8 cellular contexts compared by ENCODE assay signal in the genomic region with DNA sequence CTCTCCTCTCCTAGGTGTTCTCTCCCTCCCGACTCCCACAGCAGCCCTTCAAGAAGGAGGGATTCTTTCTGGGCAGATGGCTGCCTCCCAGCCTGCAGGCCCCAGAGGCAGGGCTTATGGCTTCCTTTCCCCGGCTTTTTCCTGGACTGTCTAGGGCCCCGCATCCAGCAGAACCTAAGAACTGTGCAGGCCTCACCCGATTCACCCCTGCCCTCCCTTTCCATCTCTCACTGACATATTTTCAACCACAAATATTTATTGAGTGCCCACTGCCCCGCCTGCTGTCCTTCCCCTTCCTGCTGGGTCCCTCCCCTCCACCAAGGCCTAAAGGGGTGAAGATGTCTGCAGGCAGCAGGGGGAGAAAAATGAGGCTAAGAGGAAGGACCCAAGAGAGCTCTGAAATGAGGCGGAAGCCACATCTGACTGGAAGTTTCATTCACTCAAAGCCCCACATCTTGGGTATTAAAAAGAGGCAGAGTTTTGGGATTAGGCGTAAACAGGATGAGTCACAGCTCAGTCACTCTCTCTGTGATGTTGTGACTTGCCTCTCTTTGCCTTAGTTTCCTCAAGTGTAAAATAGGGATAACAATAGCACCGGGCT. TPM values are rescaled to one million over a fixed set of nuclear protein-coding genes. Genes with fewer than 3 reads are reported as not detected.
A peak's percentile ranks its signal among the peaks of the same experiment; 100 is the strongest.
DNase-seq lines count a peak whose midpoint lies in the region; ATAC-seq and TF ChIP-seq lines count a peak whose summit lies in the region.

No MANE protein-coding gene starts in this region.

- peak; percentile 36 for DNase-seq in AG04449 (ENCODE audit: low read depth, low spot score)
- peak; percentile 34 for DNase-seq in GOT3 (lab: John Stamatoyannopoulos, UW)
- DNase-seq in NCI-H82 treated with DMSO at 0.1 percent for 48 hours (lab: John Stamatoyannopoulos, UW; ENCODE audit: unreplicated experiment), result peak; percentile 45
- DNase-seq in choroid plexus epithelial cell (ENCODE audit: low read depth), result peak; percentile 83
- DNase-seq in myocyte (ENCODE audit: low read depth), result peak; percentile 89

- POLR2A ChIA-PET in AG04449 (lab: Yijun Ruan, JAX), result interaction anchor here (0.9 to 1.9 kb wide), 3 partner anchors 9 to 37 kb away, joined by 3 to 8 read pairs (median 4); a partner anchor contains a TSS

- H3K4me3 ChIP-seq in AG04449 (ENCODE audit: low read depth, low read length) (no peak overlapping the region), choroid plexus epithelial cell (ENCODE audit: low read depth, low read length) (no peak overlapping the region)

- ATAC-seq in HG03108 (IDR thresholded peaks at IDR 0.05; ENCODE audit: unreplicated experiment), result no peak
- no peak for ATAC-seq in GM18498 (IDR thresholded peaks at IDR 0.05; ENCODE audit: unreplicated experiment)
- ATAC-seq in HG02763 (IDR thresholded peaks at IDR 0.05; ENCODE audit: unreplicated experiment), result no peak

- CTCF ChIA-PET in AG04449 (lab: Yijun Ruan, JAX), result interaction anchor here (0.7 to 1.5 kb wide), 3 partner anchors 10 to 98 kb away, joined by 3 to 4 read pairs (median 4); a partner anchor contains a TSS

- TF ChIP-seq CTCF in AG04449 (IDR thresholded peaks at IDR 0.05; ENCODE audit: insufficient read depth, low read length, missing control alignments), result peak; percentile 13
- no peak for TF ChIP-seq CTCF in choroid plexus epithelial cell (conservative IDR thresholded peaks at IDR 0.05; ENCODE audit: low read depth, low read length)

RNA-seq across cellular contexts. Expression of a gene that starts 2.9 kb away (rescaled TPM):
- 0.13 and 1.0 TPM in 2 replicates for total RNA-seq in myocyte
- polyA plus RNA-seq in myocyte (2012), result 0.59 TPM

RNA-seq across cellular contexts. Expression of a gene that starts 11.5 kb away (rescaled TPM):
- total RNA-seq in myocyte, result 135 and 146 TPM in 2 replicates
- polyA plus RNA-seq in myocyte (2012), result 103 TPM

RNA-seq across cellular contexts. Expression of a gene that starts 30.6 kb away (rescaled TPM):
- 147 and 150 TPM in 2 replicates for total RNA-seq in myocyte
- polyA plus RNA-seq in myocyte (2012), result 140 TPM

Comparison
In these comparisons a context has a peak if more than half of its experiments do, and no peak if none do; other contexts are left out.
1. DNase-seq: peak in every context shown above with its lines; median percentile 89 in myocyte; 83 in choroid plexus epithelial cell; 45 in NCI-H82 treated with DMSO at 0.1 percent for 48 hours; 36 in AG04449; 34 in GOT3.